In the genomic region with DNA sequence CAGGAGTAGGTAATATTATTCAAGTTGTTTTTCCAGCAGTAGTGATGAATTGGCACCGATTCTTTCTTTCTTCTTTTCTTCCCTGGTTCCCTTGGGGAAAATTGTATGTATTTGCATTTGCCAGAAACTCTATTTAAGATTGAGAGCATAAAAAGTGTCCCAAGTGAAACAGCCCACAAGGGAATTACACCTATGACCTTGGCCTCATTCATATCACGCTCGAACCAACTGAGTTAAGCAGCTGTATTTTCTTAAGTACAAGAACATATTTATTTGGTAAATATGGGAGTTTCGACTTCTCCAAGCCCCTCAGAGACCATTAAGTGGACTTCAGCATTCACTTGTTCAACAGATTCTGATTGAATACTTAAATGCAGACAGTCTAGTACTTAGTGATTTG, we compare ENCODE assay signal across 22 cellular contexts. TPM values are rescaled to one million over a fixed set of nuclear protein-coding genes. Genes with fewer than 3 reads are reported as not detected.
A peak's percentile ranks its signal among the peaks of the same experiment; 100 is the strongest.
DNase-seq lines count a peak whose midpoint lies in the region; ATAC-seq, FAIRE-seq and TF ChIP-seq lines count a peak whose summit lies in the region.
"Had no signal": no experiment of that assay in that cellular context is flagged by ENCODE, and none has a peak within 500 bp of the region (broad histone marks: within the 10 kb centered on the region; RNA-seq: fewer than 3 reads in every experiment).

No MANE protein-coding gene starts in this region.

- no peak overlapping the region for H2BK12ac ChIP-seq in H1 (ENCODE audit: low read depth, low read length)

- no peak overlapping the region for H3K4ac ChIP-seq in H1 (replicated peaks; ENCODE audit: insufficient read length, low read depth, low read length)

- H2AFZ ChIP-seq in GM23338 (no peak overlapping the region), H1 (ENCODE audit: low read length) (no peak overlapping the region)

- H4K91ac ChIP-seq in H1 (replicated peaks; ENCODE audit: insufficient read length, low read length) = no peak overlapping the region

- no peak overlapping the region for H3K23ac ChIP-seq in H1 (ENCODE audit: insufficient read length)

- H3K4me2 ChIP-seq in A549 = no peak overlapping the region
- H3K4me2 ChIP-seq in GM23338 = 0 out of 2 replicates have a peak overlapping the region, but pooled peaks have one; percentile 2
- no peak overlapping the region for H3K4me2 ChIP-seq in H1 (ENCODE audit: insufficient read depth in 1 of 2, low read depth in 2 of 2, low read length in 2 of 2)
- H3K4me2 ChIP-seq: BLaER1 treated with 17β-estradiol and CSF1 and Interleukin-3, amounts not matched to agents 10 nM and 100 nM; KMS-11 had no signal

- ATAC-seq in A549 (no peak), GM23338 (no peak), HG03442 (IDR thresholded peaks at IDR 0.05; ENCODE audit: unreplicated experiment) (no peak)

- H3K9me3 Mint-ChIP-seq in GM23338 = peaks cover 8% of the 10 kb centered on the region

- no peak overlapping the region for H3K4me3 Mint-ChIP-seq in GM23338
- H3K4me3 Mint-ChIP-seq: B cell; CD4-positive, CD25-positive, alpha-beta regulatory T cell; CD8-positive, alpha-beta memory T cell; H9; HFFc6 had no signal

- H2BK5ac ChIP-seq in H1 (ENCODE audit: low read depth, low read length) = no peak overlapping the region

- H4K5ac ChIP-seq in H1 (ENCODE audit: insufficient read length, low read depth, low read length) = no peak overlapping the region

- peaks cover 48% of the 10 kb centered on the region for H3K4me1 ChIP-seq in A549
- H3K4me1 ChIP-seq in GM23338 (ENCODE audit: insufficient read depth) = peaks cover 37% of the 10 kb centered on the region
- H3K4me1 ChIP-seq in HUES6 (ENCODE audit: control insufficient read depth, insufficient read depth, low read length) = peaks cover 36% of the 10 kb centered on the region
- H3K4me1 ChIP-seq in H1 (replicated peaks in 1 of 4; ENCODE audit: control insufficient read depth in 3 of 4, insufficient read depth in 4 of 4, low read length in 3 of 4) = peaks cover 3 to 11% (median 6%) of the 10 kb centered on the region in 4 experiments; a peak in 4 of 7 replicates
- H3K4me1 ChIP-seq: BLaER1 treated with 17β-estradiol and CSF1 and Interleukin-3, amounts not matched to agents 10 nM and 100 nM had no signal

- WGBS in A549 (ENCODE audit: missing lambda C conversion rate) = 67% methylated on average over 4 of the region's 4 CpGs
- 82% methylated on average over 4 of the region's 4 CpGs; no CpG with 5 or more reads in 1 of the 2 experiments for WGBS in H1 (ENCODE audit: extremely low coverage in 1 of 2, insufficient coverage in 1 of 2, insufficient read length in 1 of 2, insufficient replicate concordance in 2 of 2, low coverage in 1 of 2, low lambda C conversion rate in 2 of 2, missing lambda C conversion rate in 1 of 2), 2 experiments

- DNase-seq in A549 (ENCODE audit: low read depth in 1 of 2, low spot score in 1 of 2) = no peak
- DNase-seq in GM23338 (ENCODE audit: low spot score) = no peak
- no peak for DNase-seq in H1 (ENCODE audit: low read depth in 1 of 2, low spot score in 2 of 2)
- DNase-seq in SW 1271 (lab: John Stamatoyannopoulos, UW) = no peak
- DNase-seq in amniotic stem cell (lab: John Stamatoyannopoulos, UW) = no peak
- DNase-seq: 8988T; CD4-positive, CD25-positive, alpha-beta regulatory T cell; CD8-positive, alpha-beta memory T cell; COR-L47; DMS 273 treated with DMSO at 0.1 percent for 48 hours; DMS53; GDM1; GOT3; H9; HFFc6 had no signal

- CTCF ChIA-PET in A549 (lab: Yijun Ruan, JAX) (interaction anchor here (0.6 to 3.7 kb wide), 5 partner anchors 23 to 359 kb away, joined by 3 to 19 read pairs (median 3); no protein-coding TSS in a partner anchor), H1 (lab: Charles Lee; ENCODE audit: partially characterized antibody) (interaction anchor here (0.5 to 1.1 kb wide), 2 partner anchors 26 to 1221 kb away, joined by 3 to 5 read pairs; no protein-coding TSS in a partner anchor)

- no peak overlapping the region for H2BK15ac ChIP-seq in H1 (ENCODE audit: low read length)

- no peak overlapping the region for H3K27ac Mint-ChIP-seq in GM23338
- H3K27ac Mint-ChIP-seq: B cell; CD4-positive, CD25-positive, alpha-beta regulatory T cell; CD8-positive, alpha-beta memory T cell; HFFc6 had no signal

- no peak for TF ChIP-seq CTCF in A549 (IDR thresholded peaks at IDR 0.05)
- no peak for TF ChIP-seq CTCF in GM23338 (conservative IDR thresholded peaks at IDR 0.05; ENCODE audit: low read depth in 2 of 2)
- no peak for TF ChIP-seq CTCF in H1 (IDR thresholded peaks at IDR 0.05; ENCODE audit: control extremely low read depth in 1 of 3, insufficient read depth in 1 of 3, low read depth in 1 of 3, low read length in 3 of 3)

- TF ChIP-seq EP300 in A549 (IDR thresholded peaks at IDR 0.05) (no peak), H1 (IDR thresholded peaks at IDR 0.05; ENCODE audit: borderline replicate concordance in 1 of 2, low read depth in 2 of 2, low read length in 2 of 2) (no peak)

- peak overlapping the region; percentile 8; the same call in 1 of the 2 replicates for H2BK20ac ChIP-seq in H1 (ENCODE audit: low read length)

- H3K79me2 ChIP-seq in GM23338 (replicated peaks; ENCODE audit: insufficient read depth) (no peaks in the 10 kb centered on the region), H1 (ENCODE audit: control insufficient read depth in 1 of 2, insufficient read depth in 2 of 2, low read length in 2 of 2) (no peaks in the 10 kb centered on the region)

- H3K9me3 ChIP-seq in A549 (0 out of 3 replicates have a peak, but pooled peaks cover 4% of the 10 kb centered on the region), HUES6 (ENCODE audit: control insufficient read depth, insufficient read depth, low read depth, low read length) (peaks cover 6% of the 10 kb centered on the region), H1 (ENCODE audit: insufficient read depth in 2 of 2, low read depth in 1 of 2, low read length in 1 of 2) (peaks cover 3 to 5% of the 10 kb centered on the region in 2 experiments; a peak in 2 of 4 replicates)

- no peak overlapping the region for H3K18ac ChIP-seq in H1 (ENCODE audit: extremely low read depth, low read length)

- peaks cover 5% of the 10 kb centered on the region; the same call in 2 of the 3 replicates for H3K36me3 Mint-ChIP-seq in GM23338 (ENCODE audit: low read depth)
- H3K36me3 Mint-ChIP-seq: CD4-positive, CD25-positive, alpha-beta regulatory T cell had no signal

- POLR2A ChIA-PET in A549 (lab: Yijun Ruan, JAX) (no interaction called here), H1 (lab: Charles Lee; ENCODE audit: partially characterized antibody) (no interaction called here)

- H3F3A ChIP-seq in GM23338 (replicated peaks; ENCODE audit: low read depth) = no peaks in the 10 kb centered on the region

- H3K4me3 ChIP-seq in A549 (no peak overlapping the region), GM23338 (no peak overlapping the region), HUES6 (ENCODE audit: low read depth, low read length) (no peak overlapping the region), H1 (ENCODE audit: extremely low read depth in 1 of 4, insufficient read depth in 2 of 4, low read depth in 3 of 4, low read length in 4 of 4) (no peak overlapping the region)
- H3K4me3 ChIP-seq: BLaER1 treated with 17β-estradiol and CSF1 and Interleukin-3, amounts not matched to agents 10 nM and 100 nM had no signal

- H4K20me1 ChIP-seq in GM23338 (replicated peaks; ENCODE audit: insufficient read depth) (no peaks in the 10 kb centered on the region), H1 (replicated peaks in 1 of 2; ENCODE audit: control insufficient read depth in 1 of 2, insufficient read depth in 2 of 2, low read length in 2 of 2) (no peaks in the 10 kb centered on the region)
- H4K20me1 ChIP-seq: BLaER1 treated with 17β-estradiol and CSF1 and Interleukin-3, amounts not matched to agents 10 nM and 100 nM had no signal

- H2AK5ac ChIP-seq in H1 (ENCODE audit: low read depth, low read length) = no peak overlapping the region

- no peak for TF ChIP-seq RAD21 in A549 (conservative IDR thresholded peaks at IDR 0.05 in 1 of 2, IDR thresholded peaks at IDR 0.05 in 1 of 2)
- no peak for TF ChIP-seq RAD21 in H1 (IDR thresholded peaks at IDR 0.05 in 1 of 2, conservative IDR thresholded peaks at IDR 0.05 in 1 of 2; ENCODE audit: low read depth in 2 of 2, low read length in 2 of 2)

- H3K27ac ChIP-seq in A549 (peak overlapping the region; percentile 20 to 69; a peak in 2 of 6 replicates), GM23338 (ENCODE audit: low read depth) (no peak overlapping the region), HUES6 (ENCODE audit: low read depth, low read length) (peak overlapping the region; percentile 95; the same call in 1 of the 2 replicates), H1 (ENCODE audit: low read depth, low read length) (no peak overlapping the region)
- H3K27ac ChIP-seq: BLaER1 treated with 17β-estradiol and CSF1 and Interleukin-3, amounts not matched to agents 10 nM and 100 nM; KMS-11 had no signal

- H3K23me2 ChIP-seq in H1 (ENCODE audit: low read depth, low read length) = no peaks in the 10 kb centered on the region

- H4K8ac ChIP-seq in H1 (ENCODE audit: extremely low read depth, insufficient read depth, low read length) = no peak overlapping the region

- H3K9ac ChIP-seq in HUES6 (ENCODE audit: low read length) (no peak overlapping the region), H1 (replicated peaks in 1 of 4; ENCODE audit: extremely low read depth in 1 of 4, low read depth in 3 of 4, low read length in 3 of 4) (no peak overlapping the region)
- H3K9ac ChIP-seq: BLaER1 treated with 17β-estradiol and CSF1 and Interleukin-3, amounts not matched to agents 10 nM and 100 nM; KMS-11 had no signal

- H3K36me3 ChIP-seq in GM23338 (ENCODE audit: insufficient read depth) (no peaks in the 10 kb centered on the region), HUES6 (ENCODE audit: control insufficient read depth, insufficient read depth, low read length) (no peaks in the 10 kb centered on the region), H1 (ENCODE audit: control insufficient read depth in 2 of 4, insufficient read depth in 4 of 4, low read length in 3 of 4) (no peaks in the 10 kb centered on the region; a peak in 1 of 8 replicates)
- H3K36me3 ChIP-seq: BLaER1 treated with 17β-estradiol and CSF1 and Interleukin-3, amounts not matched to agents 10 nM and 100 nM had no signal

- FAIRE-seq in A549 (lab: Jason Lieb, UNC) = peak; percentile 18
- no peak for FAIRE-seq in H1 (lab: Jason Lieb, UNC)
- FAIRE-seq: GM12892, GM18507 had no signal

- H3K79me1 ChIP-seq in H1 (ENCODE audit: low read depth, low read length) = no peaks in the 10 kb centered on the region

- no peaks in the 10 kb centered on the region for H3K9me2 ChIP-seq in GM23338 (ENCODE audit: insufficient read depth)

- no peak overlapping the region for H3K56ac ChIP-seq in H1 (replicated peaks; ENCODE audit: insufficient read length, low read depth, low read length)

- no peak overlapping the region for H2BK120ac ChIP-seq in H1 (replicated peaks; ENCODE audit: low read depth, low read length)

- H3K14ac ChIP-seq in H1 (ENCODE audit: insufficient read length) = no peak overlapping the region

- no peaks in the 10 kb centered on the region for H3K27me3 Mint-ChIP-seq in GM23338 (ENCODE audit: insufficient read depth, low read depth, poor library complexity)

- H3K4me1 Mint-ChIP-seq in GM23338 = peaks cover 29% of the 10 kb centered on the region
- H3K4me1 Mint-ChIP-seq: B cell; CD4-positive, CD25-positive, alpha-beta regulatory T cell; CD8-positive, alpha-beta memory T cell had no signal

- H3K27me3 ChIP-seq in GM23338 (ENCODE audit: insufficient read depth) (no peaks in the 10 kb centered on the region), HUES6 (ENCODE audit: control insufficient read depth, insufficient read depth, low read length) (no peaks in the 10 kb centered on the region), H1 (replicated peaks in 1 of 4; ENCODE audit: control insufficient read depth in 3 of 4, extremely low read depth in 1 of 4, insufficient read depth in 3 of 4, low read length in 3 of 4) (no peaks in the 10 kb centered on the region)

- TF ChIP-seq POLR2A in A549 (IDR thresholded peaks at IDR 0.05; ENCODE audit: low read length) (no peak), H1 (IDR thresholded peaks at IDR 0.05; ENCODE audit: control extremely low read depth in 1 of 2, low read depth in 2 of 2, low read length in 2 of 2) (no peak)

RNA-seq across cellular contexts. Expression of a gene that starts 54.1 kb away (rescaled TPM):
- polyA plus RNA-seq in A549 (2011; rRNA removed) = 161 and 165 TPM in 2 replicates
- polyA plus RNA-seq in A549 (2012; cell fraction: cytosol; rRNA removed) = 35.2 and 44.0 TPM in 2 replicates
- 33.9 and 45.5 TPM in 2 replicates for polyA plus RNA-seq in A549 (2012; cell fraction: nucleus; rRNA removed)
- 65.1 to 77.9 TPM (median 72.3 TPM) in 3 replicates for polyA plus RNA-seq in A549 (2017; fragmentation: RNase III; extraction: RNeasy Plus Mini Kit Qiagen cat#74134 plus additional on column Dnase treatment)
- 417 and 431 TPM in 2 replicates for polyA minus RNA-seq in A549 (2011; rRNA and poly(A)+ RNA removed)
- 16.3 and 23.1 TPM in 2 replicates for total RNA-seq in GM23338 (2014; rRNA removed; shearing (Covaris generic))
- 3.8 and 4.8 TPM in 2 replicates for polyA plus RNA-seq in GM23338 (2016; fragmentation: Nextera tagmentation; extraction: Ambion mirVana)
- 12.9 and 15.1 TPM in 2 replicates for total RNA-seq in H1 (2021; fragmentation: NEBNext Ultra II Directional; extraction: Animal tissue kit (Norgen Biotek cat#: 25700))
- polyA plus RNA-seq in H1 (2011; rRNA removed) = 3.5 TPM in 2 replicates
- 4.8 TPM for polyA plus RNA-seq in H1 (2011; cell fraction: cytosol; rRNA removed)
- polyA plus RNA-seq in H1 (2011; cell fraction: nucleus; rRNA removed) = 6.1 TPM
- polyA plus RNA-seq in H1 (2012, experiment 1 of 2) = 3.5 to 6.4 TPM (median 5.5 TPM) in 4 replicates
- 0.59 TPM for polyA plus RNA-seq in H1 (2012, experiment 2 of 2)
- 13.0 TPM for polyA plus RNA-seq in H1 (2013, experiment 1 of 2)
- 13.4 TPM for polyA plus RNA-seq in H1 (2013, experiment 2 of 2)
- polyA minus RNA-seq in H1 (2011; rRNA and poly(A)+ RNA removed) = 26.9 and 40.5 TPM in 2 replicates
- polyA minus RNA-seq in H1 (2011; cell fraction: cytosol; rRNA and poly(A)+ RNA removed) = 9.5 TPM
- 23.8 TPM for polyA minus RNA-seq in H1 (2011; cell fraction: nucleus; rRNA and poly(A)+ RNA removed)
- total RNA-seq: CD4-positive, CD25-positive, alpha-beta regulatory T cell had no signal
- polyA plus RNA-seq: CD4-positive, CD25-positive, alpha-beta regulatory T cell; CD8-positive, alpha-beta memory T cell had no signal

Comparison
In these comparisons a context has a peak if more than half of its experiments do, and no peak if none do; other contexts are left out.
1. H3K27ac ChIP-seq: peak in A549 (2 of 2) and HUES6 (single experiment); none in GM23338 (single experiment) and H1 (single experiment).